ENCODE assay signal across 8 cellular contexts in the genomic region with DNA sequence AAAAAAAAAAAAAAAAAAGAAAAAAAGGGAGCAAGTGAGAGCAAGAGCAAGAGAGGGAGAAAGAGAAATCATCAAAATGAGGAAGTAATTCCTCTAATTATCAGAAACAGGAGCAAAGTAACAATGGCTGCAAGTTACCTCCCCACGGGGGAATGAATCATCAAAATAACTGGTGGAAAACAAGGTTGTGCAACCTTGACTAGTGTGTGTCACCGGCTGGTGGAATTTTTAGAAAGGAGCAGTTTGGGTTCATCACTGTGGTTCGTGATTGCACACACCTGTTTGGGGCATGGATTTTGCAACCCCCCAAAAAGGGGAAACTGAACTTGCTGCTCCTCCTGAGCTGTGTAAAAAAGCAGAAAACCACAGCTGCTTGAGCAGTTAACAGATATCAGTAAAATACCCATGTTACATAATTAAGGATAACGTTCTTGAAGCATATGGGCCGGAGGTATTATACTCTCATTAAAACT.
DNase-seq lines count a peak whose midpoint lies in the region; ATAC-seq and TF ChIP-seq lines count a peak whose summit lies in the region.

No MANE protein-coding gene starts in this region.

- H3K4me2 ChIP-seq in Karpas-422 (ENCODE audit: low read depth, low read length, poor library complexity, severe bottlenecking): peak overlapping the region; percentile 73
- peak overlapping the region; percentile 41 for H3K4me2 ChIP-seq in mammary epithelial cell (ENCODE audit: insufficient read depth, low read depth, low read length)

- H3K9ac ChIP-seq in Karpas-422 (ENCODE audit: low read length): peak overlapping the region; percentile 66
- H3K9ac ChIP-seq in mammary epithelial cell (ENCODE audit: insufficient read depth, low read length): no peak overlapping the region
- no peak overlapping the region for H3K9ac ChIP-seq in colonic mucosa (ENCODE audit: low read depth in 2 of 2, low read length in 2 of 2)

- peaks cover 0 to 6% (median 0%) of the 10 kb centered on the region in 7 donors for H3K4me1 Mint-ChIP-seq in naive thymus-derived CD4-positive, alpha-beta T cell

- CTCF ChIA-PET in mammary epithelial cell (lab: Charles Lee; ENCODE audit: low non-redundant PET): no interaction called here
- CTCF ChIA-PET in naive thymus-derived CD4-positive, alpha-beta T cell (lab: Charles Lee): no interaction called here

- H3K27ac ChIP-seq in Karpas-422 (ENCODE audit: low read length): peak overlapping the region; percentile 100
- no peak overlapping the region for H3K27ac ChIP-seq in mammary epithelial cell (ENCODE audit: insufficient read depth, low read depth, low read length)
- H3K27ac ChIP-seq in naive thymus-derived CD4-positive, alpha-beta T cell (ENCODE audit: low read depth, low read length): no peak overlapping the region
- H3K27ac ChIP-seq in colonic mucosa: no peak overlapping the region

- in situ Hi-C loops in mammary epithelial cell (cut with MboI; ENCODE audit: low sequenced_read_pairs in 2 of 2): no loop called here

- H3K4me1 ChIP-seq in Karpas-422 (ENCODE audit: low read length) (peaks cover 79% of the 10 kb centered on the region), mammary epithelial cell (ENCODE audit: insufficient read depth, low read length) (peaks cover 7% of the 10 kb centered on the region), colonic mucosa (no peaks in the 10 kb centered on the region)
- no peaks in the 10 kb centered on the region for H3K4me1 ChIP-seq in naive thymus-derived CD4-positive, alpha-beta T cell (ENCODE audit: control insufficient read depth in 2 of 2, insufficient read depth in 2 of 2, low read length in 2 of 2)

- H3K36me3 Mint-ChIP-seq in naive thymus-derived CD4-positive, alpha-beta T cell: no peaks in the 10 kb centered on the region

- H3K4me3 Mint-ChIP-seq in naive thymus-derived CD4-positive, alpha-beta T cell: no peak overlapping the region

- H3K4me3 ChIP-seq in Karpas-422 (ENCODE audit: low read length) (peak overlapping the region; percentile 48), mammary epithelial cell (replicated peaks in 1 of 3; ENCODE audit: insufficient read depth in 1 of 3, low read depth in 2 of 3, low read length in 3 of 3) (no peak overlapping the region), colonic mucosa (no peak overlapping the region)
- no peak overlapping the region for H3K4me3 ChIP-seq in naive thymus-derived CD4-positive, alpha-beta T cell (ENCODE audit: low read length)

- H3K36me3 ChIP-seq in Karpas-422 (ENCODE audit: insufficient read depth, low read length): no peaks in the 10 kb centered on the region
- no peaks in the 10 kb centered on the region for H3K36me3 ChIP-seq in mammary epithelial cell (ENCODE audit: insufficient read depth, low read length)
- H3K36me3 ChIP-seq in naive thymus-derived CD4-positive, alpha-beta T cell (ENCODE audit: control insufficient read depth in 2 of 3, insufficient read depth in 3 of 3, low read length in 3 of 3): no peaks in the 10 kb centered on the region
- H3K36me3 ChIP-seq in colonic mucosa: no peaks in the 10 kb centered on the region

- ATAC-seq in naive thymus-derived CD4-positive, alpha-beta T cell: peak; percentile 84
- no peak for ATAC-seq in HG02588 (IDR thresholded peaks at IDR 0.05; ENCODE audit: unreplicated experiment)

- H3K9me3 ChIP-seq in Karpas-422 (ENCODE audit: low read length) (no peaks in the 10 kb centered on the region), mammary epithelial cell (replicated peaks; ENCODE audit: insufficient read depth, low read length) (no peaks in the 10 kb centered on the region), colonic mucosa (no peaks in the 10 kb centered on the region)
- H3K9me3 ChIP-seq in naive thymus-derived CD4-positive, alpha-beta T cell (ENCODE audit: control insufficient read depth in 2 of 3, low read length in 3 of 3): no peaks in the 10 kb centered on the region

- H3K27ac Mint-ChIP-seq in naive thymus-derived CD4-positive, alpha-beta T cell: no peak overlapping the region

- dilution Hi-C loops in mammary epithelial cell (cut with HindIII; ENCODE audit: low sequenced_read_pairs): no loop called here

- WGBS in mammary epithelial cell (ENCODE audit: low coverage, missing lambda C conversion rate): 43% methylated on average over 4 of the region's 5 CpGs

- H3K9me2 ChIP-seq in Karpas-422 (replicated peaks; ENCODE audit: insufficient read depth, low read length): no peaks in the 10 kb centered on the region

- no peaks in the 10 kb centered on the region for H3K27me3 ChIP-seq in Karpas-422 (ENCODE audit: low read length)
- no peaks in the 10 kb centered on the region for H3K27me3 ChIP-seq in mammary epithelial cell (ENCODE audit: insufficient read depth, low read length)
- H3K27me3 ChIP-seq in naive thymus-derived CD4-positive, alpha-beta T cell (ENCODE audit: control insufficient read depth in 2 of 2, insufficient read depth in 2 of 2, low read length in 2 of 2): no peaks in the 10 kb centered on the region
- H3K27me3 ChIP-seq in colonic mucosa: no peaks in the 10 kb centered on the region

- H3K9me3 Mint-ChIP-seq in naive thymus-derived CD4-positive, alpha-beta T cell: peaks cover 0 to 7% (median 0%) of the 10 kb centered on the region in 11 donors

- DNase-seq in EL (peak; percentile 62), Karpas-422 (peak; percentile 98), mammary epithelial cell (peak; percentile 90), NCI-H82 (lab: John Stamatoyannopoulos, UW) (no peak), colonic mucosa (no peak)
- DNase-seq in naive thymus-derived CD4-positive, alpha-beta T cell: no peak
- no peak for DNase-seq in stimulated activated CD4-positive, alpha-beta T cell treated with anti-CD3 and anti-CD28 coated beads, Interleukin-12 subunit alpha, Interleukin-12 subunit beta, amount 100 ng/mL, for 4 hours

- intact Hi-C loops in mammary epithelial cell (cut with micrococcal nuclease): loop anchor here (1.0 kb wide), 1 partner anchor 23 kb away; no protein-coding TSS in a partner anchor
- intact Hi-C loops in naive thymus-derived CD4-positive, alpha-beta T cell (cut with micrococcal nuclease): no loop called here
- intact Hi-C loops in colonic mucosa (cut with DNase I): no loop called here

- H3K27me3 Mint-ChIP-seq in naive thymus-derived CD4-positive, alpha-beta T cell: peaks cover 0 to 10% (median 5%) of the 10 kb centered on the region in 5 donors

- H4K20me1 ChIP-seq in Karpas-422 (ENCODE audit: insufficient read depth, low read depth, low read length): no peaks in the 10 kb centered on the region
- no peaks in the 10 kb centered on the region for H4K20me1 ChIP-seq in mammary epithelial cell (ENCODE audit: insufficient read depth, low read length)

- H3K79me2 ChIP-seq in Karpas-422 (ENCODE audit: low read length): no peaks in the 10 kb centered on the region
- no peaks in the 10 kb centered on the region for H3K79me2 ChIP-seq in mammary epithelial cell (ENCODE audit: insufficient read depth, low read length)

- H2AFZ ChIP-seq in Karpas-422 (ENCODE audit: low read length) (no peak overlapping the region), mammary epithelial cell (ENCODE audit: low read depth, low read length) (no peak overlapping the region)

- no peak for TF ChIP-seq CTCF in mammary epithelial cell (conservative IDR thresholded peaks at IDR 0.05 in 1 of 2, IDR thresholded peaks at IDR 0.05 in 1 of 2; ENCODE audit: extremely low read depth in 1 of 2, insufficient read depth in 1 of 2, low read depth in 1 of 2, low read length in 2 of 2)
- no peak for TF ChIP-seq CTCF in colonic mucosa (IDR thresholded peaks at IDR 0.05)

- no TSS peak for BruUV-seq in mammary epithelial cell (replicated peaks; lab: Mats Ljungman, UMichigan)

- POLR2A ChIA-PET in naive thymus-derived CD4-positive, alpha-beta T cell (lab: Charles Lee): no interaction called here

Comparison
In these comparisons a context has a peak if more than half of its experiments do, and no peak if none do; other contexts are left out.
1. DNase-seq: peak in EL (single experiment), Karpas-422 (single experiment) and mammary epithelial cell (single experiment); none in naive thymus-derived CD4-positive, alpha-beta T cell (0 of 9), NCI-H82 (single experiment), stimulated activated CD4-positive, alpha-beta T cell treated with anti-CD3 and anti-CD28 coated beads, Interleukin-12 subunit alpha, Interleukin-12 subunit beta, amount 100 ng/mL, for 4 hours (single experiment) and colonic mucosa (single experiment).